In the genomic region with DNA sequence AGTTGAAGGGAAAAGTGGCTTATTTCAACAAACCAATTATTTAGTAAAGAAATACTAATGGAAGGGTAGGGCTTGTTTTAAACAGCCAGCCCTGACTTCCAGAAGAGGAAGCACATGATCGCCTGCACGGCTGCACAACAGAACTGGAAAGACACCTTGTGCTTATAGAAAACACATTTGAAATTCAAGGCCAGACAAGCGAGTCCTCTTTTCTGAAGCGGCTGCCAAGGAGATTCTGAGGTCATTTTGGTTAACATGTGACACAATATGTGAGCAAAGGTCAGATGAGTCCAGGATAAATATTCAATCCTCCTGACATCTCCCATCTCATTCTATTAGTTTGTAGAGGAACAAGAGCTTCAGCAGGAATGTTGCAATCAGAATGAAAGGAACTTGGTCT, we compare ENCODE assay signal across 28 cellular contexts.
DNase-seq lines count a peak whose midpoint lies in the region; ATAC-seq and TF ChIP-seq lines count a peak whose summit lies in the region.
"Had no signal": no experiment of that assay in that cellular context is flagged by ENCODE, and none has a peak within 500 bp of the region (broad histone marks: within the 10 kb centered on the region; RNA-seq: fewer than 3 reads in every experiment).

No MANE protein-coding gene starts in this region.

- no peak for ATAC-seq in GM18502 (IDR thresholded peaks at IDR 0.05; ENCODE audit: poor library complexity, unreplicated experiment)
- no peak for ATAC-seq in activated CD8-positive, alpha-beta T cell treated with anti-CD3 and anti-CD28 coated beads, Interleukin-2, amount 10 ng/mL, durations not matched to agents 7 days and 5 days
- ATAC-seq: GM12878; HCT116; left cardiac atrium; psoas muscle; stimulated activated naive CD8-positive, alpha-beta T cell treated with anti-CD3 and anti-CD28 coated beads, Interleukin-15, amount 100 ng/mL, for 72 hours had no signal

- no peaks in the 10 kb centered on the region for H3K9me3 Mint-ChIP-seq in activated CD8-positive, alpha-beta T cell treated with anti-CD3 and anti-CD28 coated beads, Interleukin-2, amount 10 ng/mL, durations not matched to agents 7 days and 5 days (ENCODE audit: insufficient read depth)
- H3K9me3 Mint-ChIP-seq: activated naive CD4-positive, alpha-beta T cell treated with anti-CD3 and anti-CD28 coated beads, Interleukin-2, amount 10 ng/mL, durations not matched to agents 7 days and 5 days; memory B cell; stimulated activated naive CD8-positive, alpha-beta T cell treated with anti-CD3 and anti-CD28 coated beads, Interleukin-15, amount 100 ng/mL, for 72 hours had no signal

- POLR2A ChIA-PET in activated CD8-positive, alpha-beta T cell treated with anti-CD3 and anti-CD28 coated beads, Interleukin-2, amount 10 ng/mL, durations not matched to agents 7 days and 5 days (lab: Charles Lee), result no interaction called here

- no peak overlapping the region for H3K4me3 Mint-ChIP-seq in activated CD8-positive, alpha-beta T cell treated with anti-CD3 and anti-CD28 coated beads, Interleukin-2, amount 10 ng/mL, durations not matched to agents 7 days and 5 days
- H3K4me3 Mint-ChIP-seq: activated naive CD4-positive, alpha-beta T cell treated with anti-CD3 and anti-CD28 coated beads, Interleukin-2, amount 10 ng/mL, durations not matched to agents 7 days and 5 days; memory B cell; stimulated activated naive CD8-positive, alpha-beta T cell treated with anti-CD3 and anti-CD28 coated beads, Interleukin-15, amount 100 ng/mL, for 72 hours had no signal

- H3K27me3 ChIP-seq in fibroblast of lung (ENCODE audit: control insufficient read depth, insufficient read depth, low read length) (no peaks in the 10 kb centered on the region), neuron (ENCODE audit: insufficient read depth, low read length) (no peaks in the 10 kb centered on the region)
- H3K27me3 ChIP-seq: BLaER1, breast epithelium, tibial nerve had no signal

- H3K27me3 Mint-ChIP-seq in activated CD8-positive, alpha-beta T cell treated with anti-CD3 and anti-CD28 coated beads, Interleukin-2, amount 10 ng/mL, durations not matched to agents 7 days and 5 days (ENCODE audit: low read depth), result no peaks in the 10 kb centered on the region
- H3K27me3 Mint-ChIP-seq: activated naive CD4-positive, alpha-beta T cell treated with anti-CD3 and anti-CD28 coated beads, Interleukin-2, amount 10 ng/mL, durations not matched to agents 7 days and 5 days; memory B cell; stimulated activated naive CD8-positive, alpha-beta T cell treated with anti-CD3 and anti-CD28 coated beads, Interleukin-15, amount 100 ng/mL, for 72 hours had no signal

- H3K4me2 ChIP-seq in fibroblast of lung (ENCODE audit: extremely low read depth, insufficient read depth, low read length), result no peak overlapping the region
- H3K4me2 ChIP-seq: BLaER1 had no signal

- H4K20me1 ChIP-seq in fibroblast of lung (ENCODE audit: control insufficient read depth, extremely low read depth, insufficient read depth, low read length), result no peaks in the 10 kb centered on the region
- H4K20me1 ChIP-seq: BLaER1 had no signal

- H3K36me3 Mint-ChIP-seq in activated CD8-positive, alpha-beta T cell treated with anti-CD3 and anti-CD28 coated beads, Interleukin-2, amount 10 ng/mL, durations not matched to agents 7 days and 5 days (ENCODE audit: low read depth), result no peaks in the 10 kb centered on the region
- H3K36me3 Mint-ChIP-seq: activated naive CD4-positive, alpha-beta T cell treated with anti-CD3 and anti-CD28 coated beads, Interleukin-2, amount 10 ng/mL, durations not matched to agents 7 days and 5 days; memory B cell had no signal

- H3K36me3 ChIP-seq in fibroblast of lung (ENCODE audit: control insufficient read depth, insufficient read depth, low read length), result no peaks in the 10 kb centered on the region
- H3K36me3 ChIP-seq in neuron (ENCODE audit: insufficient read depth, low read length), result no peaks in the 10 kb centered on the region
- H3K36me3 ChIP-seq: BLaER1, breast epithelium, tibial nerve had no signal

- H3K9me3 ChIP-seq in fibroblast of lung (ENCODE audit: control insufficient read depth, insufficient read depth, low read depth, low read length) (no peaks in the 10 kb centered on the region), neuron (ENCODE audit: low read length) (no peaks in the 10 kb centered on the region)
- H3K9me3 ChIP-seq: BLaER1, breast epithelium, psoas muscle, tibial nerve had no signal

- no peak for TF ChIP-seq CTCF in fibroblast of lung (conservative IDR thresholded peaks at IDR 0.05 in 1 of 2, IDR thresholded peaks at IDR 0.05 in 1 of 2; ENCODE audit: low read depth in 1 of 2, low read length in 2 of 2)

- H3K9ac ChIP-seq in fibroblast of lung (ENCODE audit: insufficient read depth, low read length), result no peak overlapping the region
- H3K9ac ChIP-seq: BLaER1 had no signal

- peak; percentile 7 for DNase-seq in NCI-H510A treated with DMSO at 0.1 percent for 48 hours (lab: John Stamatoyannopoulos, UW)
- no peak for DNase-seq in NCI-H510A (lab: John Stamatoyannopoulos, UW)
- peak; percentile 1 to 12 for DNase-seq in fibroblast of lung (ENCODE audit: low read depth in 2 of 2)
- no peak for DNase-seq in CD1c-positive myeloid dendritic cell (ENCODE audit: extremely low spot score)
- DNase-seq in NCI-H774 (lab: John Stamatoyannopoulos, UW), result no peak
- no peak for DNase-seq in activated CD8-positive, alpha-beta T cell treated with anti-CD3 and anti-CD28 coated beads, Interleukin-2, amount 10 ng/mL, durations not matched to agents 7 days and 5 days
- DNase-seq: activated naive CD4-positive, alpha-beta T cell treated with anti-CD3 and anti-CD28 coated beads, Interleukin-2, amount 10 ng/mL, durations not matched to agents 7 days and 5 days; COR-L47; effector CD8-positive, alpha-beta T cell; erythroblast; foreskin melanocyte; left cardiac atrium; MM.1S; NCI-H1436; NCI-H2171; NCI-H524; psoas muscle; Right ventricle myocardium superior; stimulated activated naive CD8-positive, alpha-beta T cell treated with anti-CD3 and anti-CD28 coated beads, Interleukin-15, amount 100 ng/mL, for 72 hours had no signal

- H3K4me3 ChIP-seq in fibroblast of lung (replicated peaks in 1 of 4; ENCODE audit: control extremely low read depth in 1 of 4, insufficient read depth in 1 of 4, low read depth in 3 of 4, low read length in 4 of 4) (no peak overlapping the region), neuron (ENCODE audit: low read length) (peak overlapping the region; percentile 28)
- H3K4me3 ChIP-seq: BLaER1, breast epithelium, GM12878, psoas muscle, skin epidermis, tibial nerve had no signal

- H3K4me1 Mint-ChIP-seq in activated CD8-positive, alpha-beta T cell treated with anti-CD3 and anti-CD28 coated beads, Interleukin-2, amount 10 ng/mL, durations not matched to agents 7 days and 5 days (ENCODE audit: low read depth), result no peaks in the 10 kb centered on the region
- H3K4me1 Mint-ChIP-seq: activated naive CD4-positive, alpha-beta T cell treated with anti-CD3 and anti-CD28 coated beads, Interleukin-2, amount 10 ng/mL, durations not matched to agents 7 days and 5 days; memory B cell; stimulated activated naive CD8-positive, alpha-beta T cell treated with anti-CD3 and anti-CD28 coated beads, Interleukin-15, amount 100 ng/mL, for 72 hours had no signal

- H3K79me2 ChIP-seq in fibroblast of lung (ENCODE audit: control insufficient read depth, insufficient read depth, low read length), result no peaks in the 10 kb centered on the region

- H3K27ac Mint-ChIP-seq in activated CD8-positive, alpha-beta T cell treated with anti-CD3 and anti-CD28 coated beads, Interleukin-2, amount 10 ng/mL, durations not matched to agents 7 days and 5 days, result no peak overlapping the region
- H3K27ac Mint-ChIP-seq: activated naive CD4-positive, alpha-beta T cell treated with anti-CD3 and anti-CD28 coated beads, Interleukin-2, amount 10 ng/mL, durations not matched to agents 7 days and 5 days; memory B cell; stimulated activated naive CD8-positive, alpha-beta T cell treated with anti-CD3 and anti-CD28 coated beads, Interleukin-15, amount 100 ng/mL, for 72 hours had no signal

- H2AFZ ChIP-seq in fibroblast of lung (ENCODE audit: low read length) (no peak overlapping the region), neuron (ENCODE audit: low read depth, low read length) (peak overlapping the region; percentile 52)

- no peak overlapping the region for H3K27ac ChIP-seq in fibroblast of lung (ENCODE audit: insufficient read depth, low read length)
- H3K27ac ChIP-seq: BLaER1, breast epithelium, psoas muscle, skin epidermis, tibial nerve had no signal

- CTCF ChIA-PET in activated CD8-positive, alpha-beta T cell treated with anti-CD3 and anti-CD28 coated beads, Interleukin-2, amount 10 ng/mL, durations not matched to agents 7 days and 5 days (lab: Charles Lee), result no interaction called here

- H3K4me1 ChIP-seq in fibroblast of lung (ENCODE audit: control insufficient read depth, extremely low read depth, insufficient read depth, low read length) (no peaks in the 10 kb centered on the region), neuron (ENCODE audit: insufficient read depth, low read length) (peaks cover 29% of the 10 kb centered on the region)
- H3K4me1 ChIP-seq: BLaER1, breast epithelium, psoas muscle, tibial nerve had no signal

Comparison
In these comparisons a context has a peak if more than half of its experiments do, and no peak if none do; other contexts are left out.
1. DNase-seq: peak in NCI-H510A treated with DMSO at 0.1 percent for 48 hours (single experiment) and fibroblast of lung (2 of 2); none in NCI-H510A (single experiment), CD1c-positive myeloid dendritic cell (single experiment), NCI-H774 (single experiment) and activated CD8-positive, alpha-beta T cell treated with anti-CD3 and anti-CD28 coated beads, Interleukin-2, amount 10 ng/mL, durations not matched to agents 7 days and 5 days (single experiment).